ENCODE assay signal across 1 cellular context in the genomic region with DNA sequence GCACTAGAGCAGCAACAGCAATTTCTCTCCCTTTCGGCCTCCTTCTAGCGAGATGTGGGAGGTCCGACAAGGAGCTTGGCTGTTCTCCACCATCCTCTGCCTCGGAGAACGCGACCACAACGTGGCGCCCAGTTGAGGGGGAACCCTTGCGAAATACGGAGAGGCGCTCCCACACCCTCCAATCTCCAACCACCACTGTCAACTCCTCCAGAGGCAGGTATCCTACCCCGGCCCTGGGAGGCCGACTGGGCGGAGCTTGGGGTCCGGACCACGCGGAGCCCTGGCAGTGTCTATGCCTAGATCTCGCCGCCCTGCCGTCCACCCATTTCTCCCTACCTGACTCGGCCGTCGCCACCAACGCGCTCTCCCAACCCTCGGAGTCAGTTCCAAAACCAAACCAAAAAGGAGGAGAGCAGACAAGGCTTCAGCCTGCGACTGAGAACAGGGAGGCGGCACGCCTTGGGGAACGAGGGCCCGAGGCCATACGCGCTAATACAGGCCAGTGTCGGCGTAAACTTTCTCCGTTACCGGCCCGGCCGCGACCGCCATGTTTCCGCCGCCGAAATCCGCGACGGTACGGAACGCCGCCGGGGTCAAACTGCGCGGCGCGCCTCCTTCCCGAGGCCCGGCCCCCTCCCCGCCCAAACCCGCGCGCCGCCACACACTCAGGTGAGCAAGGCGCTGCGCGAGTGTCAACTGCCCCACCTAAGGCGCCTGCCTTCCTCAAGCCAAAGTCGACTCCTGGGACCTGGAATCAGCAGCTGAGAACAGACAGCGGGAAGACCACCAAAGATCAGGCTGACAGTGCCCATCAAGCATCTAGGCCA.
TF ChIP-seq lines count a peak whose summit lies in the region.

Gene TMEM168, minus strand, starts transcription at position 570 of the 827 bp plus-strand sequence. CDS start 5,568 bp downstream, outside the sequence.

TF ChIP-seq in endothelial cell of umbilical vein, 7 proteins besides CTCF, POLR2A, EP300 and RAD21 (continued from another document):
- TF ChIP-seq, protein P1, sequence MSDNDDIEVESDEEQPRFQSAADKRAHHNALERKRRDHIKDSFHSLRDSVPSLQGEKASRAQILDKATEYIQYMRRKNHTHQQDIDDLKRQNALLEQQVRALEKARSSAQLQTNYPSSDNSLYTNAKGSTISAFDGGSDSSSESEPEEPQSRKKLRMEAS (IDR thresholded peaks at IDR 0.05; ENCODE audit: insufficient read depth, insufficient read length), result no peak
- TF ChIP-seq FOS (IDR thresholded peaks at IDR 0.05; ENCODE audit: borderline replicate concordance, insufficient read depth, low read length) (no peak), MYC (IDR thresholded peaks at IDR 0.05; ENCODE audit: low read depth, low read length) (peak; percentile 37)
